In the genomic region with DNA sequence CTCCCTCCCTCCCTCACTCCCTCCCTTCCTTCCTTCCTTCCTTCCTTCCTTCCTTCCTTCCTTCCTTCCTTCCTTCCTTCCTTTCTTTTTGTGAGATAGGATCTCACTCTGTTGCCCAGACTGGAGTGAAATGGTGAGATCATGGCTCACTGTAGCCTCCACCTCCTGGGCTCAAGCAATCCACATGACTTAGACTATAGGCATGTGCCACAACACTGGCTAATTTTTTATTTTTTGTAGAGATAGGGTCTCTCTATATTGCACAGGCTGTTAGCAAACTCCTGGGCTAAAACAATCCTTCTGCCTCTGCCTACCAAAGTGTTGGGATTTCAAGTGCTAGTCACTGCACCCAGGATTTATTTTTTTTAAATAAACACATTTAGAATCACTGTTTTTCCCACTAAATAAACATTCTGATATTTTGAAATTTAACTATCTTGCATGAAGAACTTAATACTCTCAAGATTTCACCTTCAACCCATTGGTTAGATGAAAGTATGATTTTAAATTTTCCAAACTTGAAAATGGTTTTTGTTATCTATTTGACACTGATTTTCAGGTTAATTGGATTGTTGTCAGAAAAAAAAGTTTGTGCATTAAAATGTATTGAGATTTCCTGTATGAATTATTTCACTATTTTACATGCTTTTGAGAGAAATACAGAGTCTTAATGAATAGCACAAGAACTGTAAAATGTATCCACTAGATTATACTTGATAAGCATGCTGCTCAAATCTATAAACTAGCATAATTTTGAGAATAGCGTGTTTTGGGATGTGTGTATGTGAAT, we compare ENCODE assay signal across 25 cellular contexts.
DNase-seq lines count a peak whose midpoint lies in the region; FAIRE-seq and TF ChIP-seq lines count a peak whose summit lies in the region.
"Had no signal": no experiment of that assay in that cellular context is flagged by ENCODE, and none has a peak within 500 bp of the region (broad histone marks: within the 10 kb centered on the region; RNA-seq: fewer than 3 reads in every experiment).

No MANE protein-coding gene starts in this region.

- H4K91ac ChIP-seq in mesenchymal stem cell (ENCODE audit: low read length), result no peak overlapping the region

- no peak overlapping the region for H3K23ac ChIP-seq in mesenchymal stem cell (ENCODE audit: low read length in 2 of 2)

- H2AFZ ChIP-seq in endothelial cell of umbilical vein (ENCODE audit: low read depth, low read length) (no peak overlapping the region), mesenchymal stem cell (ENCODE audit: low read depth, low read length) (no peak overlapping the region)

- no peaks in the 10 kb centered on the region for H3K27me3 Mint-ChIP-seq in glutamatergic neuron (ENCODE audit: unreplicated experiment)
- no peaks in the 10 kb centered on the region for H3K27me3 Mint-ChIP-seq in activated naive CD4-positive, alpha-beta T cell treated with anti-CD3 and anti-CD28 coated beads, Interleukin-2, amount 10 ng/mL, durations not matched to agents 7 days and 5 days
- H3K27me3 Mint-ChIP-seq: B cell; CD4-positive, alpha-beta T cell had no signal

- H3K79me1 ChIP-seq in mesenchymal stem cell (replicated peaks; ENCODE audit: low read length, poor library complexity, severe bottlenecking), result no peaks in the 10 kb centered on the region

- H3K4me3 Mint-ChIP-seq in glutamatergic neuron (ENCODE audit: unreplicated experiment), result no peak overlapping the region
- H3K4me3 Mint-ChIP-seq in activated naive CD4-positive, alpha-beta T cell treated with anti-CD3 and anti-CD28 coated beads, Interleukin-2, amount 10 ng/mL, durations not matched to agents 7 days and 5 days, result no peak overlapping the region
- H3K4me3 Mint-ChIP-seq: B cell; CD4-positive, alpha-beta T cell; CD8-positive, alpha-beta T cell had no signal

- H2BK12ac ChIP-seq in mesenchymal stem cell (ENCODE audit: low read length in 2 of 2), result no peak overlapping the region

- no peaks in the 10 kb centered on the region for H3K27me3 ChIP-seq in A673 (replicated peaks; ENCODE audit: insufficient read depth, low read depth, low read length, poor library complexity)
- no peaks in the 10 kb centered on the region for H3K27me3 ChIP-seq in endothelial cell of umbilical vein (ENCODE audit: control insufficient read depth in 2 of 2, insufficient read depth in 2 of 2, low read length in 2 of 2)
- no peaks in the 10 kb centered on the region for H3K27me3 ChIP-seq in mesenchymal stem cell (ENCODE audit: control insufficient read depth in 1 of 2, insufficient read depth in 1 of 2, low read length in 2 of 2)
- no peaks in the 10 kb centered on the region for H3K27me3 ChIP-seq in prostate gland (replicated peaks; ENCODE audit: insufficient read depth)
- H3K27me3 ChIP-seq: BLaER1 treated with 17β-estradiol and CSF1 and Interleukin-3, amounts not matched to agents 10 nM and 100 nM had no signal

- no peaks in the 10 kb centered on the region for H3K9me3 Mint-ChIP-seq in glutamatergic neuron (ENCODE audit: unreplicated experiment)
- H3K9me3 Mint-ChIP-seq in activated naive CD4-positive, alpha-beta T cell treated with anti-CD3 and anti-CD28 coated beads, Interleukin-2, amount 10 ng/mL, durations not matched to agents 7 days and 5 days, result peaks cover 3% of the 10 kb centered on the region
- H3K9me3 Mint-ChIP-seq: CD4-positive, alpha-beta T cell had no signal

- H3K4me3 ChIP-seq in A673 (ENCODE audit: low read depth, low read length, poor library complexity, severe bottlenecking) (peak overlapping the region; percentile 12), SK-N-MC (peak overlapping the region; percentile 69), endothelial cell of umbilical vein (replicated peaks in 1 of 3; ENCODE audit: insufficient read depth in 1 of 3, low read depth in 1 of 3, low read length in 3 of 3) (no peak overlapping the region), mesenchymal stem cell (ENCODE audit: insufficient read depth in 1 of 2, low read depth in 1 of 2, low read length in 2 of 2) (no peak overlapping the region), prostate gland (no peak overlapping the region)
- H3K4me3 ChIP-seq: A549; BLaER1 treated with 17β-estradiol and CSF1 and Interleukin-3, amounts not matched to agents 10 nM and 100 nM; GM12878 had no signal

- H3K4ac ChIP-seq in mesenchymal stem cell (ENCODE audit: low read depth in 1 of 2, low read length in 2 of 2), result no peak overlapping the region

- FAIRE-seq in endothelial cell of umbilical vein (lab: Jason Lieb, UNC), result peak; percentile 15
- FAIRE-seq: A549, D721Med, GM12878, GM12892, GM18507 had no signal

- no peak overlapping the region for H2AK5ac ChIP-seq in mesenchymal stem cell (ENCODE audit: low read length, severe bottlenecking)

- H3K4me1 Mint-ChIP-seq in glutamatergic neuron (ENCODE audit: low read depth, unreplicated experiment), result no peaks in the 10 kb centered on the region
- H3K4me1 Mint-ChIP-seq in activated naive CD4-positive, alpha-beta T cell treated with anti-CD3 and anti-CD28 coated beads, Interleukin-2, amount 10 ng/mL, durations not matched to agents 7 days and 5 days, result no peaks in the 10 kb centered on the region
- H3K4me1 Mint-ChIP-seq: B cell had no signal

- H3K9me1 ChIP-seq in endothelial cell of umbilical vein (replicated peaks; ENCODE audit: control insufficient read depth, extremely low read depth, insufficient read depth, low read length), result no peaks in the 10 kb centered on the region

- H3K9ac ChIP-seq in SK-N-MC (ENCODE audit: insufficient read length), result peak overlapping the region; percentile 17
- H3K9ac ChIP-seq in endothelial cell of umbilical vein (replicated peaks; ENCODE audit: extremely low read depth, insufficient read depth, low read length), result no peak overlapping the region
- H3K9ac ChIP-seq in mesenchymal stem cell (ENCODE audit: low read length), result no peak overlapping the region
- H3K9ac ChIP-seq: BLaER1 treated with 17β-estradiol and CSF1 and Interleukin-3, amounts not matched to agents 10 nM and 100 nM had no signal

- intact Hi-C loops in A673 (cut with micrococcal nuclease; ENCODE audit: unreplicated experiment), result loop anchor here (1.0 to 5.0 kb wide), 5 partner anchors 108 to 598 kb away; no protein-coding TSS in a partner anchor
- intact Hi-C loops in endothelial cell of umbilical vein (cut with micrococcal nuclease), result no loop called here
- intact Hi-C loops in prostate gland (cut with DNase I), result no loop called here

- H2BK120ac ChIP-seq in mesenchymal stem cell (ENCODE audit: low read depth, low read length), result no peak overlapping the region

- no peak overlapping the region for H4K8ac ChIP-seq in mesenchymal stem cell (ENCODE audit: low read length)

- no CpG with 5 or more reads among the region's 1 CpG for WGBS in mesenchymal stem cell
- WGBS in prostate gland, result 86% methylated on average over 1 of the region's 1 CpG

- no peak overlapping the region for H3K27ac Mint-ChIP-seq in glutamatergic neuron (ENCODE audit: unreplicated experiment)
- H3K27ac Mint-ChIP-seq in activated naive CD4-positive, alpha-beta T cell treated with anti-CD3 and anti-CD28 coated beads, Interleukin-2, amount 10 ng/mL, durations not matched to agents 7 days and 5 days, result no peak overlapping the region
- H3K27ac Mint-ChIP-seq: B cell; CD4-positive, alpha-beta T cell; CD8-positive, alpha-beta T cell had no signal

- dilution Hi-C loops in endothelial cell of umbilical vein (cut with MboI; ENCODE audit: extremely low pct_ligation_motif_present, low sequenced_read_pairs), result no loop called here

- H3K4me2 ChIP-seq in endothelial cell of umbilical vein (ENCODE audit: insufficient read depth, low read length) (no peak overlapping the region), mesenchymal stem cell (ENCODE audit: low read length, poor library complexity, severe bottlenecking) (no peak overlapping the region)
- H3K4me2 ChIP-seq: A549; BLaER1 treated with 17β-estradiol and CSF1 and Interleukin-3, amounts not matched to agents 10 nM and 100 nM had no signal

- TF ChIP-seq CTCF in A673 (conservative IDR thresholded peaks at IDR 0.05; ENCODE audit: low read depth, low read length) (no peak), endothelial cell of umbilical vein (IDR thresholded peaks at IDR 0.05; ENCODE audit: extremely low read depth in 1 of 2, insufficient read depth in 1 of 2, low read depth in 1 of 2, low read length in 2 of 2) (no peak), glutamatergic neuron (IDR thresholded peaks at IDR 0.05; ENCODE audit: partially characterized antibody, unreplicated experiment) (no peak), prostate gland (IDR thresholded peaks at IDR 0.05) (no peak)

- H2BK5ac ChIP-seq in mesenchymal stem cell (ENCODE audit: low read depth, low read length, poor library complexity, severe bottlenecking), result no peak overlapping the region

- DNase-seq in A673 (ENCODE audit: low spot score), result peak; percentile 96
- DNase-seq in SK-N-MC (ENCODE audit: low read depth, low spot score), result peak; percentile 92
- DNase-seq in endothelial cell of umbilical vein (ENCODE audit: low read depth, low spot score), result no peak
- peak; percentile 2 for DNase-seq in mesenchymal stem cell
- DNase-seq in NCI-H146 treated with DMSO at 0.1 percent for 48 hours (lab: John Stamatoyannopoulos, UW; ENCODE audit: unreplicated experiment), result no peak
- DNase-seq in glutamatergic neuron, result no peak
- no peak for DNase-seq in prostate gland (ENCODE audit: low spot score)
- DNase-seq in activated naive CD4-positive, alpha-beta T cell treated with anti-CD3 and anti-CD28 coated beads, Interleukin-2, amount 10 ng/mL, durations not matched to agents 7 days and 5 days, result no peak
- DNase-seq: ACHN; AML-193; Caco-2; Calu3; CD4-positive, alpha-beta T cell; CD8-positive, alpha-beta T cell; DMS79 treated with DMSO at 0.1 percent for 48 hours; GDM1 had no signal

- H3K9me3 ChIP-seq in A673 (ENCODE audit: low read depth, low read length, poor library complexity, severe bottlenecking), result peaks cover 1% of the 10 kb centered on the region
- no peaks in the 10 kb centered on the region; the same call in 1 of the 2 replicates for H3K9me3 ChIP-seq in SK-N-MC (ENCODE audit: low read depth, low read length)
- H3K9me3 ChIP-seq in endothelial cell of umbilical vein (replicated peaks; ENCODE audit: control insufficient read depth, insufficient read depth, low read length), result no peaks in the 10 kb centered on the region
- no peaks in the 10 kb centered on the region for H3K9me3 ChIP-seq in mesenchymal stem cell (ENCODE audit: control insufficient read depth, low read length)
- H3K9me3 ChIP-seq in prostate gland, result no peaks in the 10 kb centered on the region
- H3K9me3 ChIP-seq: A549; BLaER1 treated with 17β-estradiol and CSF1 and Interleukin-3, amounts not matched to agents 10 nM and 100 nM; Caco-2 had no signal

- POLR2A ChIA-PET in A673 (lab: Charles Lee; ENCODE audit: low non-redundant PET), result interaction anchor here (0.6 to 0.7 kb wide), 6 partner anchors 9 to 524 kb away, joined by 4 to 15 read pairs (median 4); no protein-coding TSS in a partner anchor
- POLR2A ChIA-PET in endothelial cell of umbilical vein (lab: Charles Lee), result no interaction called here

- no peaks in the 10 kb centered on the region for H3K36me3 ChIP-seq in A673 (ENCODE audit: insufficient read depth, low read length, poor library complexity, severe bottlenecking)
- H3K36me3 ChIP-seq in SK-N-MC (ENCODE audit: insufficient read depth, low read length), result peaks cover 6% of the 10 kb centered on the region; the same call in 1 of the 2 replicates
- no peaks in the 10 kb centered on the region for H3K36me3 ChIP-seq in endothelial cell of umbilical vein (ENCODE audit: control insufficient read depth in 2 of 2, extremely low read depth in 1 of 2, insufficient read depth in 2 of 2, low read length in 2 of 2)
- H3K36me3 ChIP-seq in mesenchymal stem cell (ENCODE audit: control insufficient read depth in 1 of 2, insufficient read depth in 2 of 2, low read depth in 1 of 2, low read length in 2 of 2), result no peaks in the 10 kb centered on the region
- H3K36me3 ChIP-seq in prostate gland, result no peaks in the 10 kb centered on the region
- H3K36me3 ChIP-seq: BLaER1 treated with 17β-estradiol and CSF1 and Interleukin-3, amounts not matched to agents 10 nM and 100 nM had no signal

- no peaks in the 10 kb centered on the region for H3K36me3 Mint-ChIP-seq in glutamatergic neuron (ENCODE audit: unreplicated experiment)
- no peaks in the 10 kb centered on the region for H3K36me3 Mint-ChIP-seq in activated naive CD4-positive, alpha-beta T cell treated with anti-CD3 and anti-CD28 coated beads, Interleukin-2, amount 10 ng/mL, durations not matched to agents 7 days and 5 days
- H3K36me3 Mint-ChIP-seq: CD8-positive, alpha-beta T cell had no signal

- H3K27ac ChIP-seq in A673 (ENCODE audit: low read depth, low read length, poor library complexity, severe bottlenecking), result peak overlapping the region; percentile 98
- H3K27ac ChIP-seq in SK-N-MC, result peak overlapping the region; percentile 99
- no peak overlapping the region for H3K27ac ChIP-seq in endothelial cell of umbilical vein (ENCODE audit: insufficient read depth, low read depth, low read length)
- H3K27ac ChIP-seq in mesenchymal stem cell (ENCODE audit: low read length, poor library complexity, severe bottlenecking), result no peak overlapping the region
- no peak overlapping the region for H3K27ac ChIP-seq in prostate gland
- H3K27ac ChIP-seq: 22Rv1; A549; BLaER1 treated with 17β-estradiol and CSF1 and Interleukin-3, amounts not matched to agents 10 nM and 100 nM; C4-2B had no signal

- no peak overlapping the region for H3K18ac ChIP-seq in mesenchymal stem cell (ENCODE audit: low read depth in 1 of 2, low read length in 2 of 2)

- H2BK15ac ChIP-seq in mesenchymal stem cell (ENCODE audit: low read depth, poor library complexity, severe bottlenecking), result no peak overlapping the region

- H3K79me2 ChIP-seq in endothelial cell of umbilical vein (ENCODE audit: control insufficient read depth, insufficient read depth, low read length), result no peaks in the 10 kb centered on the region

- CTCF ChIA-PET in A673 (lab: Charles Lee), result interaction anchor here (0.6 to 0.8 kb wide), 2 partner anchors 427 to 689 kb away, joined by 3 read pairs; no protein-coding TSS in a partner anchor
- CTCF ChIA-PET in endothelial cell of umbilical vein (lab: Charles Lee), result no interaction called here
- CTCF ChIA-PET in activated naive CD4-positive, alpha-beta T cell treated with anti-CD3 and anti-CD28 coated beads, Interleukin-2, amount 10 ng/mL, durations not matched to agents 7 days and 5 days (lab: Charles Lee), result no interaction called here

- TF ChIP-seq POLR2A in endothelial cell of umbilical vein (IDR thresholded peaks at IDR 0.05; ENCODE audit: low read depth, low read length) (no peak), prostate gland (IDR thresholded peaks at IDR 0.05) (no peak)

- H4K20me1 ChIP-seq in endothelial cell of umbilical vein (replicated peaks; ENCODE audit: control insufficient read depth, extremely low read depth, insufficient read depth, low read length), result no peaks in the 10 kb centered on the region
- H4K20me1 ChIP-seq: BLaER1 treated with 17β-estradiol and CSF1 and Interleukin-3, amounts not matched to agents 10 nM and 100 nM had no signal

- no peak overlapping the region for H3K14ac ChIP-seq in mesenchymal stem cell (ENCODE audit: low read length in 2 of 2)

- TSS peak; percentile 92 for BruUV-seq in A673 (replicated peaks; lab: Mats Ljungman, UMichigan)
- no TSS peak for BruUV-seq in endothelial cell of umbilical vein (replicated peaks; lab: Mats Ljungman, UMichigan)

- peaks cover 59% of the 10 kb centered on the region for H3K4me1 ChIP-seq in A673 (ENCODE audit: insufficient read depth, low read length, poor library complexity, severe bottlenecking)
- H3K4me1 ChIP-seq in endothelial cell of umbilical vein (ENCODE audit: control insufficient read depth, extremely low read depth, insufficient read depth, low read length), result no peaks in the 10 kb centered on the region
- H3K4me1 ChIP-seq in mesenchymal stem cell (ENCODE audit: control insufficient read depth, insufficient read depth, low read depth, low read length), result no peaks in the 10 kb centered on the region
- no peaks in the 10 kb centered on the region for H3K4me1 ChIP-seq in prostate gland (replicated peaks)
- H3K4me1 ChIP-seq: A549, Caco-2 had no signal

Comparison
In these comparisons a context has a peak if more than half of its experiments do, and no peak if none do; other contexts are left out.
1. DNase-seq: peak in A673 (single experiment), SK-N-MC (single experiment) and mesenchymal stem cell (single experiment); none in endothelial cell of umbilical vein (single experiment), NCI-H146 treated with DMSO at 0.1 percent for 48 hours (single experiment), glutamatergic neuron (single experiment), prostate gland (single experiment) and activated naive CD4-positive, alpha-beta T cell treated with anti-CD3 and anti-CD28 coated beads, Interleukin-2, amount 10 ng/mL, durations not matched to agents 7 days and 5 days (single experiment).
2. H3K27ac ChIP-seq: peak in A673 (single experiment) and SK-N-MC (single experiment); none in endothelial cell of umbilical vein (single experiment), mesenchymal stem cell (single experiment) and prostate gland (0 of 2).
3. H3K4me3 ChIP-seq: peak in A673 (single experiment) and SK-N-MC (single experiment); none in endothelial cell of umbilical vein (0 of 3), mesenchymal stem cell (0 of 2) and prostate gland (0 of 2).